8 cellular contexts compared by ENCODE assay signal in genomic region chr12:123712780-123713319, GRCh38. TPM values are rescaled to one million over a fixed set of nuclear protein-coding genes. Genes with fewer than 3 reads are reported as not detected.
A peak's percentile ranks its signal among the peaks of the same experiment; 100 is the strongest.
DNase-seq lines count a peak whose midpoint lies in the region; ATAC-seq, FAIRE-seq and TF ChIP-seq lines count a peak whose summit lies in the region.

No MANE protein-coding gene starts in this region.

- H3K27ac ChIP-seq in kidney (ENCODE audit: low read depth in 2 of 2, low read length in 2 of 2): no peak overlapping the region
- no peak overlapping the region for H3K27ac ChIP-seq in thymus (ENCODE audit: low read depth)

- no peak for TF ChIP-seq CTCF in kidney (IDR thresholded peaks at IDR 0.05; ENCODE audit: borderline replicate concordance, extremely low read depth, insufficient read depth)

- H3K9ac ChIP-seq in kidney (ENCODE audit: low read length in 2 of 2): peak overlapping the region; percentile 73 to 75

- ATAC-seq in stimulated activated naive CD8-positive, alpha-beta T cell treated with anti-CD3 and anti-CD28 coated beads, Interleukin-15, Interleukin-2, amounts not matched to agents 100 U/mL and 50 U/mL, for 24 hours: no peak
- ATAC-seq in activated naive CD4-positive, alpha-beta T cell treated with anti-CD3 and anti-CD28 coated beads, Interleukin-2, amount 50 U/mL, for 72 hours: no peak
- ATAC-seq in GM21786 (IDR thresholded peaks at IDR 0.05; ENCODE audit: unreplicated experiment): no peak
- no peak for ATAC-seq in GM18873 (IDR thresholded peaks at IDR 0.05; ENCODE audit: low FRiP score, unreplicated experiment)

- H3K4me1 ChIP-seq in kidney (ENCODE audit: control insufficient read depth in 1 of 2, insufficient read depth in 1 of 2, low read depth in 1 of 2, low read length in 2 of 2) (peaks cover 4 to 11% of the 10 kb centered on the region in 2 donors), thymus (ENCODE audit: control insufficient read depth, insufficient read depth, low read length) (peaks cover 12% of the 10 kb centered on the region)

- under 1% methylated on average over 26 of the region's 26 CpGs for WGBS in thymus

- H3K4me1 Mint-ChIP-seq in stimulated activated naive CD8-positive, alpha-beta T cell treated with anti-CD3 and anti-CD28 coated beads, Interleukin-15, Interleukin-2, amounts not matched to agents 100 ng/mL and 50 ng/mL, for 24 hours (ENCODE audit: low read depth): peaks cover 62% of the 10 kb centered on the region

- H3K27ac Mint-ChIP-seq in stimulated activated naive CD8-positive, alpha-beta T cell treated with anti-CD3 and anti-CD28 coated beads, Interleukin-15, Interleukin-2, amounts not matched to agents 100 ng/mL and 50 ng/mL, for 24 hours: peak overlapping the region; percentile 94
- H3K27ac Mint-ChIP-seq in activated naive CD4-positive, alpha-beta T cell treated with anti-CD3 and anti-CD28 coated beads, Interleukin-2, amount 50 U/mL, for 72 hours: peak overlapping the region; percentile 93 to 96

- DNase-seq in stimulated activated naive CD8-positive, alpha-beta T cell treated with anti-CD3 and anti-CD28 coated beads, Interleukin-15, Interleukin-2, amounts not matched to agents 100 U/mL and 50 U/mL, for 24 hours: no peak
- DNase-seq in activated naive CD4-positive, alpha-beta T cell treated with anti-CD3 and anti-CD28 coated beads, Interleukin-2, amount 50 U/mL, for 72 hours (ENCODE audit: low spot score in 2 of 2): no peak
- no peak for DNase-seq in kidney
- no peak for DNase-seq in stimulated activated CD4-positive, alpha-beta T cell treated with anti-CD3 and anti-CD28 coated beads, Interleukin-4, amount 100 ng/mL, for 4 hours

- H3K36me3 ChIP-seq in kidney (ENCODE audit: control insufficient read depth in 1 of 2, insufficient read depth in 2 of 2, low read length in 2 of 2): no peaks in the 10 kb centered on the region
- no peaks in the 10 kb centered on the region for H3K36me3 ChIP-seq in thymus (ENCODE audit: control insufficient read depth, insufficient read depth)

- intact Hi-C loops in kidney (cut with DNase I): no loop called here

- peaks cover 21% of the 10 kb centered on the region for H3K36me3 Mint-ChIP-seq in stimulated activated naive CD8-positive, alpha-beta T cell treated with anti-CD3 and anti-CD28 coated beads, Interleukin-15, Interleukin-2, amounts not matched to agents 100 ng/mL and 50 ng/mL, for 24 hours (ENCODE audit: low read depth)
- H3K36me3 Mint-ChIP-seq in activated naive CD4-positive, alpha-beta T cell treated with anti-CD3 and anti-CD28 coated beads, Interleukin-2, amount 50 U/mL, for 72 hours: peaks cover 17 to 23% of the 10 kb centered on the region in 2 donors

- H3K27me3 ChIP-seq in thymus (ENCODE audit: control insufficient read depth, insufficient read depth): no peaks in the 10 kb centered on the region

- no peaks in the 10 kb centered on the region for H3K9me3 Mint-ChIP-seq in stimulated activated naive CD8-positive, alpha-beta T cell treated with anti-CD3 and anti-CD28 coated beads, Interleukin-15, Interleukin-2, amounts not matched to agents 100 ng/mL and 50 ng/mL, for 24 hours
- no peaks in the 10 kb centered on the region for H3K9me3 Mint-ChIP-seq in activated naive CD4-positive, alpha-beta T cell treated with anti-CD3 and anti-CD28 coated beads, Interleukin-2, amount 50 U/mL, for 72 hours

- no peaks in the 10 kb centered on the region for H3K9me3 ChIP-seq in kidney (ENCODE audit: control insufficient read depth in 1 of 2, low read length in 2 of 2)
- no peaks in the 10 kb centered on the region for H3K9me3 ChIP-seq in thymus (ENCODE audit: control insufficient read depth)

- H3K4me3 Mint-ChIP-seq in stimulated activated naive CD8-positive, alpha-beta T cell treated with anti-CD3 and anti-CD28 coated beads, Interleukin-15, Interleukin-2, amounts not matched to agents 100 ng/mL and 50 ng/mL, for 24 hours: peak overlapping the region; percentile 97

- peak overlapping the region; percentile 75 to 89 for H3K4me3 ChIP-seq in kidney (ENCODE audit: low read length in 2 of 2)
- peak overlapping the region; percentile 96 for H3K4me3 ChIP-seq in thymus (ENCODE audit: low read length)

- no peak for FAIRE-seq in kidney (lab: Jason Lieb, UNC)

- H3K27me3 Mint-ChIP-seq in stimulated activated naive CD8-positive, alpha-beta T cell treated with anti-CD3 and anti-CD28 coated beads, Interleukin-15, Interleukin-2, amounts not matched to agents 100 ng/mL and 50 ng/mL, for 24 hours: no peaks in the 10 kb centered on the region

RNA-seq across cellular contexts. Expression of gene ATP6V0A2, which starts 0.7 kb away (rescaled TPM):
- 100 to 1,000 TPM in 1 of 2 donors, 10 to 100 TPM in 1; 64.5 to 128 TPM for total RNA-seq in activated naive CD4-positive, alpha-beta T cell treated with anti-CD3 and anti-CD28 coated beads, Interleukin-2, amount 50 U/mL, for 72 hours
- total RNA-seq in kidney: 26.8 TPM
- polyA plus RNA-seq in kidney (ENCODE audit: insufficient read depth, low read depth, low replicate concordance) (4.0 TPM), thymus (12.8 TPM)

RNA-seq across cellular contexts. Expression of gene TCTN2, which starts 41.9 kb away (rescaled TPM):
- 1 to 10 TPM; 4.3 to 6.6 TPM for total RNA-seq in activated naive CD4-positive, alpha-beta T cell treated with anti-CD3 and anti-CD28 coated beads, Interleukin-2, amount 50 U/mL, for 72 hours
- 31.6 TPM for total RNA-seq in kidney
- 12.5 TPM for polyA plus RNA-seq in kidney (ENCODE audit: insufficient read depth, low read depth, low replicate concordance)
- 3.7 TPM for polyA plus RNA-seq in thymus

RNA-seq across cellular contexts. Expression of gene DNAH10, which starts 49.3 kb away (rescaled TPM):
- 1 to 10 TPM in 1 of 2 donors, under 1 TPM in 1; 0.27 to 1.0 TPM for total RNA-seq in activated naive CD4-positive, alpha-beta T cell treated with anti-CD3 and anti-CD28 coated beads, Interleukin-2, amount 50 U/mL, for 72 hours
- total RNA-seq in kidney: 0.28 TPM
- polyA plus RNA-seq in kidney (ENCODE audit: insufficient read depth, low read depth, low replicate concordance) (0.24 TPM), thymus (0.82 TPM)
